ENCODE assay signal across 14 cellular contexts in genomic region chr1:225995919-225996864, GRCh38. TPM values are rescaled to one million over a fixed set of nuclear protein-coding genes. Genes with fewer than 3 reads are reported as not detected.
A peak's percentile ranks its signal among the peaks of the same experiment; 100 is the strongest.
DNase-seq lines count a peak whose midpoint lies in the region; ATAC-seq and TF ChIP-seq lines count a peak whose summit lies in the region.
"Had no signal": no experiment of that assay in that cellular context is flagged by ENCODE, and none has a peak within 500 bp of the region (broad histone marks: within the 10 kb centered on the region; RNA-seq: fewer than 3 reads in every experiment).

No MANE protein-coding gene starts in this region.

- no peaks in the 10 kb centered on the region for H3K27me3 ChIP-seq in NT2/D1 (ENCODE audit: insufficient read depth, insufficient read length)
- H3K27me3 ChIP-seq in psoas muscle (ENCODE audit: insufficient read depth in 3 of 3, low read length in 2 of 3): no peaks in the 10 kb centered on the region

- no peaks in the 10 kb centered on the region for H3K9me3 Mint-ChIP-seq in activated CD4-positive, alpha-beta T cell treated with anti-CD3 and anti-CD28 coated beads, Interleukin-2, amount 10 ng/mL, durations not matched to agents 24 days and 14 days
- no peaks in the 10 kb centered on the region for H3K9me3 Mint-ChIP-seq in central memory CD8-positive, alpha-beta T cell

- H3K9me3 ChIP-seq in NT2/D1 (ENCODE audit: insufficient read depth, low read length): no peaks in the 10 kb centered on the region
- no peaks in the 10 kb centered on the region for H3K9me3 ChIP-seq in psoas muscle

- H3K27me3 Mint-ChIP-seq in activated CD4-positive, alpha-beta T cell treated with anti-CD3 and anti-CD28 coated beads, Interleukin-2, amount 10 ng/mL, durations not matched to agents 24 days and 14 days: no peaks in the 10 kb centered on the region
- H3K27me3 Mint-ChIP-seq in central memory CD8-positive, alpha-beta T cell: no peaks in the 10 kb centered on the region

- H3K36me3 Mint-ChIP-seq in activated CD4-positive, alpha-beta T cell treated with anti-CD3 and anti-CD28 coated beads, Interleukin-2, amount 10 ng/mL, durations not matched to agents 24 days and 14 days (ENCODE audit: low read depth): peaks cover 47% of the 10 kb centered on the region
- H3K36me3 Mint-ChIP-seq in central memory CD8-positive, alpha-beta T cell (ENCODE audit: insufficient read depth): peaks cover 74% of the 10 kb centered on the region

- no peak for TF ChIP-seq CTCF in psoas muscle (IDR thresholded peaks at IDR 0.05)

- H3K36me3 ChIP-seq in NT2/D1 (ENCODE audit: insufficient read depth, insufficient read length, low read length) (peaks cover 59% of the 10 kb centered on the region), psoas muscle (ENCODE audit: insufficient read depth in 1 of 2, low read depth in 1 of 2) (peaks cover 7 to 64% of the 10 kb centered on the region in 2 donors)

- peaks cover 39% of the 10 kb centered on the region for H3K4me1 Mint-ChIP-seq in activated CD4-positive, alpha-beta T cell treated with anti-CD3 and anti-CD28 coated beads, Interleukin-2, amount 10 ng/mL, durations not matched to agents 24 days and 14 days
- peaks cover 57% of the 10 kb centered on the region for H3K4me1 Mint-ChIP-seq in central memory CD8-positive, alpha-beta T cell

- no peak overlapping the region for H3K27ac ChIP-seq in psoas muscle

- intact Hi-C loops in activated CD4-positive, alpha-beta T cell treated with anti-CD3 and anti-CD28 coated beads, Interleukin-2, amount 10 ng/mL, durations not matched to agents 24 days and 14 days (cut with micrococcal nuclease): loop anchor here (5.0 kb wide), 1 partner anchor 126 kb away; no protein-coding TSS in a partner anchor
- intact Hi-C loops in psoas muscle (cut with DNase I): no loop called here

- H3K4me3 Mint-ChIP-seq in activated CD4-positive, alpha-beta T cell treated with anti-CD3 and anti-CD28 coated beads, Interleukin-2, amount 10 ng/mL, durations not matched to agents 24 days and 14 days: peak overlapping the region; percentile 74
- peak overlapping the region; percentile 45 for H3K4me3 Mint-ChIP-seq in central memory CD8-positive, alpha-beta T cell

- H3K27ac Mint-ChIP-seq in activated CD4-positive, alpha-beta T cell treated with anti-CD3 and anti-CD28 coated beads, Interleukin-2, amount 10 ng/mL, durations not matched to agents 24 days and 14 days: peak overlapping the region; percentile 68
- peak overlapping the region; percentile 89 for H3K27ac Mint-ChIP-seq in central memory CD8-positive, alpha-beta T cell (ENCODE audit: low read depth)

- no peak overlapping the region for H3K4me3 ChIP-seq in NT2/D1 (ENCODE audit: insufficient read length, low read depth)
- peak overlapping the region; percentile 81 for H3K4me3 ChIP-seq in psoas muscle

- 49 to 68% (median 56%) methylated on average over 4 of the region's 4 CpGs for WGBS in psoas muscle, 3 donors

- no peak for ATAC-seq in central memory CD8-positive, alpha-beta T cell (replicated peaks; ENCODE audit: extremely low read depth, poor library complexity, severe bottlenecking)
- no peak for ATAC-seq in psoas muscle
- ATAC-seq: left ventricle myocardium superior had no signal

- no peak for DNase-seq in activated CD4-positive, alpha-beta T cell treated with anti-CD3 and anti-CD28 coated beads, Interleukin-2, amount 10 ng/mL, durations not matched to agents 24 days and 14 days
- no peak for DNase-seq in activated CD4-positive, alpha-beta T cell treated with anti-CD3 and anti-CD28 coated beads for 1 hour
- no peak for DNase-seq in NT2/D1 (ENCODE audit: low read depth, low spot score)
- DNase-seq in central memory CD8-positive, alpha-beta T cell (ENCODE audit: low spot score in 2 of 2): no peak
- no peak for DNase-seq in psoas muscle
- DNase-seq in NCI-H446 (lab: John Stamatoyannopoulos, UW): no peak
- no peak for DNase-seq in putamen (ENCODE audit: low spot score)
- no peak for DNase-seq in activated CD8-positive, alpha-beta memory T cell treated with anti-CD3 and anti-CD28 coated beads for 24 hours
- DNase-seq: cerebellar nuclear complex, Kasumi-1, left ventricle myocardium superior, NCI-H510A had no signal

- peak overlapping the region; percentile 1 for H3K9ac ChIP-seq in NT2/D1 (ENCODE audit: insufficient read length, low read depth)

- H3K4me1 ChIP-seq in NT2/D1 (ENCODE audit: insufficient read depth, insufficient read length) (peaks cover 2% of the 10 kb centered on the region), psoas muscle (peaks cover 33% of the 10 kb centered on the region)

RNA-seq across cellular contexts. Expression of gene SDE2, which starts 3.0 kb away (rescaled TPM):
- total RNA-seq in activated CD4-positive, alpha-beta T cell treated with anti-CD3 and anti-CD28 coated beads, Interleukin-2, amount 10 ng/mL, durations not matched to agents 24 days and 14 days: 26.9 and 27.1 TPM in 2 replicates
- total RNA-seq in psoas muscle: 10 to 100 TPM; 17.4 to 27.7 (median 22.1) TPM
- 10 to 100 TPM in 1 of 3 donors, 1 to 10 TPM in 2; 8.1 to 19.5 (median 9.7) TPM for polyA plus RNA-seq in psoas muscle

RNA-seq across cellular contexts. Expression of gene LEFTY2, which starts 55.2 kb away (rescaled TPM):
- total RNA-seq in activated CD4-positive, alpha-beta T cell treated with anti-CD3 and anti-CD28 coated beads, Interleukin-2, amount 10 ng/mL, durations not matched to agents 24 days and 14 days: not detected in 2 replicates
- total RNA-seq in psoas muscle: 1 to 10 TPM in 1 of 4 donors, under 1 TPM in 2, not detected in 1; 0.13 to 1.2 (median 0.42) TPM
- under 1 TPM in 2 of 3 donors, not detected in 1; 0.03 to 0.10 TPM for polyA plus RNA-seq in psoas muscle
- total RNA-seq: glomerular endothelial cell, renal cortical epithelial cell had no signal
